Comparison of ENCODE assay signal across 8 cellular contexts in genomic region chr10:73253226-73253557, GRCh38. TPM values are rescaled to one million over a fixed set of nuclear protein-coding genes. Genes with fewer than 3 reads are reported as not detected.
DNase-seq lines count a peak whose midpoint lies in the region; ATAC-seq and TF ChIP-seq lines count a peak whose summit lies in the region.

No MANE protein-coding gene starts in this region.

- DNase-seq in GM06990 (ENCODE audit: extremely low read depth, insufficient read length) (no peak), left lobe of liver (ENCODE audit: low spot score) (no peak), type B pancreatic cell (ENCODE audit: extremely low spot score, unreplicated experiment) (no peak), OCI-M2 (lab: John Stamatoyannopoulos, UW; ENCODE audit: unreplicated experiment) (no peak), NCI-H345 treated with DMSO at 0.1 percent for 48 hours (lab: John Stamatoyannopoulos, UW; ENCODE audit: unreplicated experiment) (no peak)
- DNase-seq in stimulated activated CD4-positive, alpha-beta T cell treated with anti-CD3 and anti-CD28 coated beads, Interleukin-4, amount 100 ng/mL, for 4 hours = no peak

- peak; percentile 6 for ATAC-seq in left lobe of liver

- H3K36me3 ChIP-seq in GM06990 (ENCODE audit: control insufficient read depth, insufficient read depth, low read length) (no peaks in the 10 kb centered on the region; the same call in 1 of the 2 replicates), HUES48 (ENCODE audit: control insufficient read depth, insufficient read depth, low read length) (peaks cover 23% of the 10 kb centered on the region)

- no peaks in the 10 kb centered on the region for H3K27me3 Mint-ChIP-seq in type B pancreatic cell

- H3K27ac Mint-ChIP-seq in type B pancreatic cell = peak overlapping the region; percentile 97

- H3K4me1 Mint-ChIP-seq in type B pancreatic cell (ENCODE audit: unreplicated experiment) = peaks cover 18% of the 10 kb centered on the region

- peak overlapping the region; percentile 97 for H3K4me3 Mint-ChIP-seq in type B pancreatic cell

- H3K27me3 ChIP-seq in GM06990 (replicated peaks; ENCODE audit: control insufficient read depth, insufficient read depth, low read length) = no peaks in the 10 kb centered on the region
- no peaks in the 10 kb centered on the region for H3K27me3 ChIP-seq in HUES48 (ENCODE audit: control insufficient read depth, insufficient read depth, low read length)

- H3K27ac ChIP-seq in HUES48 (ENCODE audit: low read depth, low read length) (peak overlapping the region; percentile 95), angular gyrus (ENCODE audit: low read depth, low read length) (peak overlapping the region; percentile 62)

- H3K4me1 ChIP-seq in HUES48 (ENCODE audit: control insufficient read depth, insufficient read depth, low read length) = peaks cover 2% of the 10 kb centered on the region; the same call in 1 of the 2 replicates

- no peaks in the 10 kb centered on the region for H3K9me3 ChIP-seq in HUES48 (ENCODE audit: control insufficient read depth, insufficient read depth, low read length)

- peak overlapping the region; percentile 90 for H3K9ac ChIP-seq in HUES48 (ENCODE audit: low read depth, low read length)

- TF ChIP-seq CTCF in GM06990 (IDR thresholded peaks at IDR 0.05; ENCODE audit: insufficient read depth, low read length, poor library complexity, severe bottlenecking) (no peak), type B pancreatic cell (conservative IDR thresholded peaks at IDR 0.05) (peak; percentile 13)

- H3K9me3 Mint-ChIP-seq in type B pancreatic cell = no peaks in the 10 kb centered on the region

- peaks cover 9% of the 10 kb centered on the region for H3K36me3 Mint-ChIP-seq in type B pancreatic cell

- H3K4me3 ChIP-seq in GM06990 (replicated peaks; ENCODE audit: low read depth, low read length) = peak overlapping the region; percentile 88
- H3K4me3 ChIP-seq in HUES48 (ENCODE audit: low read depth, low read length) = peak overlapping the region; percentile 94

RNA-seq across cellular contexts. Expression of gene MRPS16, which starts 0.7 kb away (rescaled TPM):
- total RNA-seq in left lobe of liver (53.6 TPM), type B pancreatic cell (ENCODE audit: low replicate concordance) (107 and 115 TPM in 2 replicates)

RNA-seq across cellular contexts. Expression of gene DNAJC9, which starts 6.1 kb away (rescaled TPM):
- total RNA-seq in left lobe of liver (5.8 TPM), type B pancreatic cell (ENCODE audit: low replicate concordance) (28.6 and 41.8 TPM in 2 replicates)
